ENCODE assay signal across 21 cellular contexts in the genomic region with DNA sequence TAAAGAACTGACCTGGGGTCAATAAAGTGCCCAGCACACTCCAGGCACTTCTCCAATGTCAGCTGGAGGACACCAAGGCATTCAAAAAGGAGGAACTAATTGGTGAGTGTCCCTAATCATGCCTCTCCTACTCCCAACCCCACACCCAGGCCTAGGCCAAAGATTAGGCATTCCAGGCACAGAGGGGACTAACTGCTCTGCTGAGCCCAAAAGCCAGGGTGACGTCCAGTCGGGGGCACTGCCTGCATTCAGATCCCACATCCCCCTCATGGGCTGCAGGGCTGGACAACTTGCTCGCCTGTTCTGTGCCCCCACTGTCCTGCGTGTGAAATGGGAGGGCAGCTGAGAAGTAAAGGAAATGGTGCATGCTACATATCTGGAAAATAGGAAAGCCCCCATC.
DNase-seq lines count a peak whose midpoint lies in the region; ATAC-seq, FAIRE-seq and TF ChIP-seq lines count a peak whose summit lies in the region.
"Had no signal": no experiment of that assay in that cellular context is flagged by ENCODE, and none has a peak within 500 bp of the region (broad histone marks: within the 10 kb centered on the region; RNA-seq: fewer than 3 reads in every experiment).

No MANE protein-coding gene starts in this region.

- TF ChIP-seq POLR2A in GM12878 (IDR thresholded peaks at IDR 0.05; ENCODE audit: low read depth, low read length) (no peak), esophagus squamous epithelium (IDR thresholded peaks at IDR 0.05) (no peak)

- WGBS in GM12878 (ENCODE audit: insufficient coverage, insufficient replicate concordance, low lambda C conversion rate, missing lambda C conversion rate) = 81% methylated on average over 4 of the region's 4 CpGs
- WGBS in aorta, 2 donors = 90 to 92% methylated on average over 4 of the region's 4 CpGs
- 63 to 76% methylated on average over 2 to 4 of the region's 4 CpGs for WGBS in esophagus squamous epithelium, 2 donors

- ATAC-seq in T-cell (replicated peaks in 1 of 4) (peak in 2 of 4 experiments; percentile 11 to 35), GM12878 (no peak), aorta (ENCODE audit: low FRiP score) (peak; percentile 44), PC-3 (no peak)
- ATAC-seq: K562, sciatic nerve, upper lobe of right lung had no signal

- TF ChIP-seq EP300 in GM12878 (IDR thresholded peaks at IDR 0.05; ENCODE audit: borderline replicate concordance in 1 of 2, control insufficient read depth in 1 of 2, low read depth in 2 of 2, low read length in 2 of 2) = no peak

- intact Hi-C loops in GM12878 (cut with micrococcal nuclease; ENCODE audit: unreplicated experiment) (no loop called here), aorta (cut with DNase I) (no loop called here), esophagus squamous epithelium (cut with DNase I) (no loop called here), PC-3 (cut with micrococcal nuclease) (no loop called here)

- H3K27me3 Mint-ChIP-seq in activated naive CD4-positive, alpha-beta T cell treated with anti-CD3 and anti-CD28 coated beads, Interleukin-2, amount 10 ng/mL, durations not matched to agents 7 days and 5 days = no peaks in the 10 kb centered on the region
- no peaks in the 10 kb centered on the region for H3K27me3 Mint-ChIP-seq in T-cell

- DNase-seq in activated naive CD4-positive, alpha-beta T cell treated with anti-CD3 and anti-CD28 coated beads, Interleukin-2, amount 10 ng/mL, durations not matched to agents 7 days and 5 days = no peak
- DNase-seq in activated naive CD4-positive, alpha-beta T cell (lab: John Stamatoyannopoulos, UW) = no peak
- no peak for DNase-seq in T-cell
- DNase-seq in GM12878 (ENCODE audit: low read depth, low spot score) = no peak
- DNase-seq in aorta = no peak
- no peak for DNase-seq in pons (ENCODE audit: low spot score)
- DNase-seq in esophagus squamous epithelium (lab: John Stamatoyannopoulos, UW) = no peak
- DNase-seq in PC-3 = no peak
- DNase-seq: cerebellar nuclear complex; COR-L47; effector CD4-positive, alpha-beta T cell; EL; head of caudate nucleus; NCI-H1930; NCI-H524; Right ventricle myocardium superior; upper lobe of right lung had no signal

- H3K79me2 ChIP-seq in GM12878 (ENCODE audit: control insufficient read depth, insufficient read depth, low read length) (no peaks in the 10 kb centered on the region), PC-3 (ENCODE audit: low read length) (no peaks in the 10 kb centered on the region)

- H3K4me1 Mint-ChIP-seq in activated naive CD4-positive, alpha-beta T cell treated with anti-CD3 and anti-CD28 coated beads, Interleukin-2, amount 10 ng/mL, durations not matched to agents 7 days and 5 days = peaks cover 39% of the 10 kb centered on the region
- H3K4me1 Mint-ChIP-seq in T-cell = peaks cover 30 to 51% (median 34%) of the 10 kb centered on the region in 3 donors

- SMC1A ChIA-PET in GM12878 (lab: Charles Lee; ENCODE audit: uncharacterized antibody, unreplicated experiment) = no interaction called here

- no peaks in the 10 kb centered on the region for H3K9me2 ChIP-seq in PC-3 (replicated peaks; ENCODE audit: low read length)

- BruUV-seq in GM12878 (replicated peaks; lab: Mats Ljungman, UMichigan) (no TSS peak), PC-3 (replicated peaks; lab: Mats Ljungman, UMichigan) (no TSS peak)

- in situ Hi-C loops in GM12878 (cut with MboI) = no loop called here

- H3K9me3 Mint-ChIP-seq in activated naive CD4-positive, alpha-beta T cell treated with anti-CD3 and anti-CD28 coated beads, Interleukin-2, amount 10 ng/mL, durations not matched to agents 7 days and 5 days = peaks cover 16% of the 10 kb centered on the region
- H3K9me3 Mint-ChIP-seq in T-cell = peaks cover 5 to 15% (median 8%) of the 10 kb centered on the region in 3 donors

- H3F3A ChIP-seq in PC-3 (ENCODE audit: low read length, unreplicated experiment) = no peaks in the 10 kb centered on the region

- H3K4me1 ChIP-seq in GM12878 (ENCODE audit: control insufficient read depth, insufficient read depth, low read length) = peaks cover 14% of the 10 kb centered on the region
- no peaks in the 10 kb centered on the region for H3K4me1 ChIP-seq in aorta (ENCODE audit: control insufficient read depth in 1 of 2, insufficient read depth in 2 of 2, low read length in 2 of 2)
- H3K4me1 ChIP-seq in esophagus squamous epithelium = no peaks in the 10 kb centered on the region
- no peaks in the 10 kb centered on the region for H3K4me1 ChIP-seq in PC-3 (ENCODE audit: insufficient read depth, low read length)
- H3K4me1 ChIP-seq: ascending aorta, HAP-1, upper lobe of right lung had no signal

- peak overlapping the region; percentile 77 for H3K4me3 Mint-ChIP-seq in activated naive CD4-positive, alpha-beta T cell treated with anti-CD3 and anti-CD28 coated beads, Interleukin-2, amount 10 ng/mL, durations not matched to agents 7 days and 5 days
- H3K4me3 Mint-ChIP-seq in T-cell = peak overlapping the region; percentile 73 to 84 (median 82)

- peak overlapping the region; percentile 96 for H3K27ac Mint-ChIP-seq in activated naive CD4-positive, alpha-beta T cell treated with anti-CD3 and anti-CD28 coated beads, Interleukin-2, amount 10 ng/mL, durations not matched to agents 7 days and 5 days
- H3K27ac Mint-ChIP-seq in T-cell = peak overlapping the region; percentile 88 to 91

- no peaks in the 10 kb centered on the region for H3K27me3 ChIP-seq in GM12878 (replicated peaks in 1 of 2; ENCODE audit: control insufficient read depth in 2 of 2, insufficient read depth in 2 of 2, low read length in 1 of 2)
- no peaks in the 10 kb centered on the region for H3K27me3 ChIP-seq in aorta (ENCODE audit: control insufficient read depth in 1 of 2, insufficient read depth in 2 of 2, low read length in 1 of 2)
- no peaks in the 10 kb centered on the region for H3K27me3 ChIP-seq in esophagus squamous epithelium
- H3K27me3 ChIP-seq in PC-3 (ENCODE audit: low read length) = no peaks in the 10 kb centered on the region
- H3K27me3 ChIP-seq: ascending aorta, upper lobe of right lung had no signal

- no peak for TF ChIP-seq RAD21 in GM12878 (IDR thresholded peaks at IDR 0.05; ENCODE audit: insufficient read depth, low read depth, low read length)

- CTCF ChIA-PET in activated naive CD4-positive, alpha-beta T cell treated with anti-CD3 and anti-CD28 coated beads, Interleukin-2, amount 10 ng/mL, durations not matched to agents 7 days and 5 days (lab: Charles Lee) = interaction anchor here (0.7 to 3.1 kb wide), 3 partner anchors 46 to 129 kb away, joined by 4 to 13 read pairs (median 10); no protein-coding TSS in a partner anchor
- CTCF ChIA-PET in T-cell (lab: Charles Lee) = no interaction called here
- CTCF ChIA-PET in GM12878 (lab: Yijun Ruan, JAX) = interaction anchor here (0.7 to 1.9 kb wide), 3 partner anchors 130 to 197 kb away, joined by 3 to 5 read pairs (median 3); no protein-coding TSS in a partner anchor
- CTCF ChIA-PET in PC-3 (lab: Charles Lee) = no interaction called here

- H3K9me3 ChIP-seq in GM12878 (replicated peaks; ENCODE audit: control insufficient read depth, insufficient read depth, low read length) (peaks cover 3% of the 10 kb centered on the region; the same call in 2 of the 3 replicates), aorta (ENCODE audit: control insufficient read depth, low read length) (no peaks in the 10 kb centered on the region), esophagus squamous epithelium (peaks cover 0 to 7% (median 0%) of the 10 kb centered on the region in 3 donors), PC-3 (ENCODE audit: low read length) (no peaks in the 10 kb centered on the region)
- H3K9me3 ChIP-seq: HAP-1, upper lobe of right lung had no signal

- POLR2A ChIA-PET in T-cell (lab: Charles Lee) (no interaction called here), GM12878 (lab: Charles Lee) (no interaction called here), PC-3 (lab: Charles Lee; ENCODE audit: unreplicated experiment) (no interaction called here)

- RAD21 ChIA-PET in GM12878 (lab: Charles Lee; ENCODE audit: unreplicated experiment) = no interaction called here

- H3K9ac ChIP-seq in GM12878 (ENCODE audit: control insufficient read depth, insufficient read depth, low read length) = peak overlapping the region; percentile 36; the same call in 1 of the 2 replicates
- no peak overlapping the region for H3K9ac ChIP-seq in PC-3 (ENCODE audit: low read length)

- H3K4me3 ChIP-seq in GM12878 (no peak overlapping the region), aorta (ENCODE audit: low read length in 2 of 2) (no peak overlapping the region), esophagus squamous epithelium (no peak overlapping the region), PC-3 (ENCODE audit: low read length) (no peak overlapping the region)
- H3K4me3 ChIP-seq: ascending aorta, HAP-1, K562, upper lobe of right lung had no signal

- no peak for FAIRE-seq in GM12878 (lab: Jason Lieb, UNC)
- FAIRE-seq: K562 had no signal

- no peaks in the 10 kb centered on the region for H4K20me1 ChIP-seq in GM12878 (ENCODE audit: control insufficient read depth, insufficient read depth)
- H4K20me1 ChIP-seq in PC-3 (ENCODE audit: low read length) = no peaks in the 10 kb centered on the region

- TF ChIP-seq CTCF in GM12878 (IDR thresholded peaks at IDR 0.05 in 2 of 3, conservative IDR thresholded peaks at IDR 0.05 in 1 of 3; ENCODE audit: control insufficient read depth in 2 of 3, extremely low read depth in 1 of 3, insufficient read depth in 1 of 3, low read depth in 3 of 3, low read length in 3 of 3) = no peak
- TF ChIP-seq CTCF in esophagus squamous epithelium (IDR thresholded peaks at IDR 0.05) = no peak
- TF ChIP-seq CTCF in PC-3 (conservative IDR thresholded peaks at IDR 0.05; ENCODE audit: low read depth, low read length) = no peak

- H3K4me2 ChIP-seq in GM12878 (ENCODE audit: control insufficient read depth, insufficient read depth) (peak overlapping the region; percentile 71), PC-3 (ENCODE audit: low read length) (no peak overlapping the region)

- H2AFZ ChIP-seq in GM12878 (ENCODE audit: control insufficient read depth, low read depth, low read length) = peak overlapping the region; percentile 95; the same call in 1 of the 2 replicates
- H2AFZ ChIP-seq in PC-3 (ENCODE audit: low read length) = no peak overlapping the region

- peaks cover 24% of the 10 kb centered on the region for H3K36me3 Mint-ChIP-seq in activated naive CD4-positive, alpha-beta T cell treated with anti-CD3 and anti-CD28 coated beads, Interleukin-2, amount 10 ng/mL, durations not matched to agents 7 days and 5 days
- peaks cover 12% of the 10 kb centered on the region for H3K36me3 Mint-ChIP-seq in T-cell

- H3K27ac ChIP-seq in GM12878 (ENCODE audit: control insufficient read depth, insufficient read depth) (peak overlapping the region; percentile 78), aorta (ENCODE audit: low read depth in 1 of 2, low read length in 2 of 2) (no peak overlapping the region), esophagus squamous epithelium (no peak overlapping the region), PC-3 (ENCODE audit: low read length) (no peak overlapping the region)
- H3K27ac ChIP-seq: ascending aorta, upper lobe of right lung had no signal

- no peaks in the 10 kb centered on the region for H3K36me3 ChIP-seq in GM12878 (ENCODE audit: control insufficient read depth in 2 of 2, insufficient read depth in 2 of 2, low read length in 1 of 2)
- no peaks in the 10 kb centered on the region for H3K36me3 ChIP-seq in aorta (ENCODE audit: control insufficient read depth in 1 of 2, insufficient read depth in 2 of 2, low read length in 1 of 2)
- no peaks in the 10 kb centered on the region for H3K36me3 ChIP-seq in esophagus squamous epithelium
- H3K36me3 ChIP-seq in PC-3 (ENCODE audit: low read depth, low read length) = no peaks in the 10 kb centered on the region
- H3K36me3 ChIP-seq: ascending aorta, HAP-1, upper lobe of right lung had no signal

Comparison
In these comparisons a context has a peak if more than half of its experiments do, and no peak if none do; other contexts are left out.
1. CTCF ChIA-PET loops: an anchor here in activated naive CD4-positive, alpha-beta T cell treated with anti-CD3 and anti-CD28 coated beads, Interleukin-2, amount 10 ng/mL, durations not matched to agents 7 days and 5 days (0.7 to 3.1 kb wide) and GM12878 (0.7 to 1.9 kb wide); none called in T-cell and PC-3.